1 cellular context compared by ENCODE assay signal in genomic region chr1:212769372-212770167, GRCh38.
TF ChIP-seq lines count a peak whose summit lies in the region.

No MANE protein-coding gene starts in this region.

TF ChIP-seq in GM12878, 131 proteins besides CTCF, POLR2A, EP300 and RAD21 (continued from another document):
- TF ChIP-seq ATF2 (IDR thresholded peaks at IDR 0.05; ENCODE audit: low read length) (peak; percentile 62; the same call in 1 of the 2 replicates), BCL3 (IDR thresholded peaks at IDR 0.05; ENCODE audit: borderline replicate concordance, insufficient read depth, low read depth, low read length, poor library complexity, severe bottlenecking) (no peak), HCFC1 (IDR thresholded peaks at IDR 0.05; ENCODE audit: low read length) (no peak), BHLHE40 (IDR thresholded peaks at IDR 0.05; ENCODE audit: borderline replicate concordance in 1 of 2, low read depth in 2 of 2, low read length in 1 of 2) (no peak), CHD1 (IDR thresholded peaks at IDR 0.05; ENCODE audit: low read depth, low read length) (no peak), PML (IDR thresholded peaks at IDR 0.05; ENCODE audit: low read length) (no peak), ELK1 (IDR thresholded peaks at IDR 0.05; ENCODE audit: low read depth, low read length) (no peak), ZNF622 (IDR thresholded peaks at IDR 0.05) (no peak), EGR1 (IDR thresholded peaks at IDR 0.05; ENCODE audit: borderline replicate concordance in 1 of 2, low read depth in 2 of 2, low read length in 2 of 2) (no peak), SMAD1 (IDR thresholded peaks at IDR 0.05; ENCODE audit: low read depth, partially characterized antibody) (no peak), IRF3 (IDR thresholded peaks at IDR 0.05) (no peak), MLLT1 (IDR thresholded peaks at IDR 0.05) (peak; percentile 54; the same call in 1 of the 2 replicates), TBL1XR1 (IDR thresholded peaks at IDR 0.05; ENCODE audit: low read depth, low read length) (no peak), PAX5 (IDR thresholded peaks at IDR 0.05; ENCODE audit: borderline replicate concordance, low read depth, low read length) (no peak), ATF7 (IDR thresholded peaks at IDR 0.05; ENCODE audit: low read depth) (0 out of 2 replicates have a peak, but pooled peaks have one; percentile 17), YY1 (IDR thresholded peaks at IDR 0.05; ENCODE audit: low read depth, low read length) (no peak), FOXK2 (IDR thresholded peaks at IDR 0.05) (no peak), HDAC6 (IDR thresholded peaks at IDR 0.05; ENCODE audit: unreplicated experiment) (no peak)
